13 cellular contexts compared by ENCODE assay signal in genomic region chr6:111987295-111987694, GRCh38.
DNase-seq lines count a peak whose midpoint lies in the region; ATAC-seq, FAIRE-seq and TF ChIP-seq lines count a peak whose summit lies in the region.
"Had no signal": no experiment of that assay in that cellular context is flagged by ENCODE, and none has a peak within 500 bp of the region (broad histone marks: within the 10 kb centered on the region; RNA-seq: fewer than 3 reads in every experiment).

No MANE protein-coding gene starts in this region.

- H3K4me3 ChIP-seq in HEK293 (ENCODE audit: low read depth, low read length), result no peak overlapping the region
- H3K4me3 ChIP-seq: body of pancreas, esophagus muscularis mucosa, mucosa of descending colon had no signal

- no peak for FAIRE-seq in GM12891 (lab: Jason Lieb, UNC)

- peak overlapping the region; percentile 13 for H3K4me3 Mint-ChIP-seq in CD4-positive, alpha-beta T cell
- no peak overlapping the region for H3K4me3 Mint-ChIP-seq in activated naive CD8-positive, alpha-beta T cell treated with anti-CD3 and anti-CD28 coated beads, Interleukin-2, amount 10 ng/mL, durations not matched to agents 7 days and 5 days
- H3K4me3 Mint-ChIP-seq in glutamatergic neuron (ENCODE audit: unreplicated experiment), result no peak overlapping the region
- H3K4me3 Mint-ChIP-seq: CD14-positive monocyte had no signal

- no peak for TF ChIP-seq CTCF in CD4-positive, alpha-beta T cell (IDR thresholded peaks at IDR 0.05)
- no peak for TF ChIP-seq CTCF in HEK293 (tag by site-specific recombination; IDR thresholded peaks at IDR 0.05)
- TF ChIP-seq CTCF in glutamatergic neuron (IDR thresholded peaks at IDR 0.05; ENCODE audit: partially characterized antibody, unreplicated experiment), result no peak

- no peak overlapping the region for H3K27ac ChIP-seq in CD4-positive, alpha-beta T cell (ENCODE audit: low read depth, low read length)
- no peak overlapping the region; the same call in 1 of the 2 replicates for H3K27ac ChIP-seq in HEK293 (ENCODE audit: extremely low read depth, low read depth, low read length)
- H3K27ac ChIP-seq: body of pancreas, esophagus muscularis mucosa had no signal

- CTCF ChIA-PET in CD4-positive, alpha-beta T cell (lab: Charles Lee), result interaction anchor here (0.6 kb wide), 1 partner anchor 13 kb away, joined by 3 read pairs; no protein-coding TSS in a partner anchor
- CTCF ChIA-PET in HEK293 (lab: Yijun Ruan, JAX), result interaction anchor here (0.6 to 1.2 kb wide), 7 partner anchors 10 to 509 kb away, joined by 3 to 4 read pairs (median 3); partner anchors contain the start of gene FYN

- intact Hi-C loops in CD4-positive, alpha-beta T cell (cut with DNase I, micrococcal nuclease), result no loop called here

- no peaks in the 10 kb centered on the region for H3K4me1 ChIP-seq in HEK293 (ENCODE audit: control insufficient read depth, insufficient read depth, low read length)
- H3K4me1 ChIP-seq: esophagus muscularis mucosa had no signal

- TF ChIP-seq POLR2A in GM12891 (IDR thresholded peaks at IDR 0.05; ENCODE audit: low read depth, low read length), result no peak

- H3K27ac Mint-ChIP-seq in CD4-positive, alpha-beta T cell, result peak overlapping the region; percentile 88
- H3K27ac Mint-ChIP-seq in activated naive CD8-positive, alpha-beta T cell treated with anti-CD3 and anti-CD28 coated beads, Interleukin-2, amount 10 ng/mL, durations not matched to agents 7 days and 5 days, result peak overlapping the region; percentile 39
- peak overlapping the region; percentile 1 for H3K27ac Mint-ChIP-seq in glutamatergic neuron (ENCODE audit: unreplicated experiment)
- H3K27ac Mint-ChIP-seq: CD14-positive monocyte had no signal

- no peak for ATAC-seq in CD4-positive, alpha-beta T cell (ENCODE audit: poor library complexity)
- no peak for ATAC-seq in activated naive CD8-positive, alpha-beta T cell treated with anti-CD3 and anti-CD28 coated beads, Interleukin-2, amount 10 ng/mL, durations not matched to agents 7 days and 5 days (ENCODE audit: low read depth)
- ATAC-seq: body of pancreas, mucosa of descending colon had no signal

- H3K36me3 Mint-ChIP-seq in CD4-positive, alpha-beta T cell (ENCODE audit: low read depth), result no peaks in the 10 kb centered on the region
- H3K36me3 Mint-ChIP-seq in activated naive CD8-positive, alpha-beta T cell treated with anti-CD3 and anti-CD28 coated beads, Interleukin-2, amount 10 ng/mL, durations not matched to agents 7 days and 5 days, result peaks cover 15% of the 10 kb centered on the region
- H3K36me3 Mint-ChIP-seq in glutamatergic neuron (ENCODE audit: unreplicated experiment), result peaks cover 4% of the 10 kb centered on the region

- DNase-seq in CD4-positive, alpha-beta T cell, result no peak
- DNase-seq in activated naive CD8-positive, alpha-beta T cell treated with anti-CD3 and anti-CD28 coated beads, Interleukin-2, amount 10 ng/mL, durations not matched to agents 7 days and 5 days, result no peak
- no peak for DNase-seq in glutamatergic neuron
- DNase-seq in iPS-NIHi11 (ENCODE audit: low spot score), result no peak
- DNase-seq in GM12891 (ENCODE audit: insufficient read length, low spot score), result no peak
- no peak for DNase-seq in activated CD8-positive, alpha-beta memory T cell treated with anti-CD3 and anti-CD28 coated beads, Interleukin-2, amount 50 U/mL, for 4 hours
- DNase-seq in amygdala (lab: John Stamatoyannopoulos, UW), result no peak
- DNase-seq: mucosa of descending colon, NCI-H446 treated with DMSO at 0.1 percent for 48 hours had no signal

- no peaks in the 10 kb centered on the region for H3K36me3 ChIP-seq in HEK293 (ENCODE audit: control insufficient read depth in 2 of 2, insufficient read depth in 1 of 2, low read length in 2 of 2)
- H3K36me3 ChIP-seq: esophagus muscularis mucosa had no signal

- H3K27me3 ChIP-seq in CD4-positive, alpha-beta T cell (ENCODE audit: control insufficient read depth, insufficient read depth, low read length), result no peaks in the 10 kb centered on the region
- H3K27me3 ChIP-seq: body of pancreas, esophagus muscularis mucosa had no signal

- no peaks in the 10 kb centered on the region for H3K9me3 Mint-ChIP-seq in CD4-positive, alpha-beta T cell
- H3K9me3 Mint-ChIP-seq in activated naive CD8-positive, alpha-beta T cell treated with anti-CD3 and anti-CD28 coated beads, Interleukin-2, amount 10 ng/mL, durations not matched to agents 7 days and 5 days, result peaks cover 9% of the 10 kb centered on the region
- H3K9me3 Mint-ChIP-seq in glutamatergic neuron (ENCODE audit: unreplicated experiment), result no peaks in the 10 kb centered on the region

- no peaks in the 10 kb centered on the region for H3K27me3 Mint-ChIP-seq in CD4-positive, alpha-beta T cell
- no peaks in the 10 kb centered on the region for H3K27me3 Mint-ChIP-seq in activated naive CD8-positive, alpha-beta T cell treated with anti-CD3 and anti-CD28 coated beads, Interleukin-2, amount 10 ng/mL, durations not matched to agents 7 days and 5 days
- peaks cover 3% of the 10 kb centered on the region for H3K27me3 Mint-ChIP-seq in glutamatergic neuron (ENCODE audit: unreplicated experiment)

- peaks cover 97% of the 10 kb centered on the region for H3K4me1 Mint-ChIP-seq in CD4-positive, alpha-beta T cell (ENCODE audit: low read depth)
- H3K4me1 Mint-ChIP-seq in activated naive CD8-positive, alpha-beta T cell treated with anti-CD3 and anti-CD28 coated beads, Interleukin-2, amount 10 ng/mL, durations not matched to agents 7 days and 5 days, result peaks cover 60% of the 10 kb centered on the region
- no peaks in the 10 kb centered on the region for H3K4me1 Mint-ChIP-seq in glutamatergic neuron (ENCODE audit: low read depth, unreplicated experiment)

- H3K9me3 ChIP-seq in CD4-positive, alpha-beta T cell (ENCODE audit: control insufficient read depth, low read length), result no peaks in the 10 kb centered on the region
- no peaks in the 10 kb centered on the region for H3K9me3 ChIP-seq in HEK293 (ENCODE audit: control insufficient read depth, insufficient read depth, low read depth, low read length)
- H3K9me3 ChIP-seq: body of pancreas, esophagus muscularis mucosa, mucosa of descending colon had no signal

- POLR2A ChIA-PET in CD4-positive, alpha-beta T cell (lab: Charles Lee), result interaction anchor here (0.6 to 6.4 kb wide), 5 partner anchors 12 to 228 kb away, joined by 3 to 75 read pairs (median 3); partner anchors contain the start of gene FYN
- POLR2A ChIA-PET in HEK293 (lab: Yijun Ruan, JAX), result interaction anchor here (1.2 kb wide), 1 partner anchor 114 kb away, joined by 3 read pairs; the partner anchor contains the start of gene FYN
- POLR2A ChIA-PET in activated naive CD8-positive, alpha-beta T cell treated with anti-CD3 and anti-CD28 coated beads, Interleukin-2, amount 10 ng/mL, durations not matched to agents 7 days and 5 days (lab: Charles Lee), result interaction anchor here (1.1 kb wide), 1 partner anchor 9 kb away, joined by 3 read pairs; no protein-coding TSS in a partner anchor

TF ChIP-seq in HEK293, 187 proteins besides CTCF, POLR2A, EP300 and RAD21 (continues in another document):
- no peak for TF ChIP-seq ZBTB10 (tag by site-specific recombination; IDR thresholded peaks at IDR 0.05)
- TF ChIP-seq ZNF585B (tag by site-specific recombination; IDR thresholded peaks at IDR 0.05), result no peak
- no peak for TF ChIP-seq ZBTB8A (tag by site-specific recombination; IDR thresholded peaks at IDR 0.05)
- peak; percentile 88 for TF ChIP-seq ZBTB48 (tag by site-specific recombination; IDR thresholded peaks at IDR 0.05)
- no peak for TF ChIP-seq ZNF561 (tag by site-specific recombination; IDR thresholded peaks at IDR 0.05; ENCODE audit: borderline replicate concordance)

TF ChIP-seq in GM12891, 5 proteins besides CTCF, POLR2A, EP300 and RAD21:
- TF ChIP-seq SPI1 (IDR thresholded peaks at IDR 0.05; ENCODE audit: low read depth, low read length), result no peak
- TF ChIP-seq TAF1 (IDR thresholded peaks at IDR 0.05; ENCODE audit: low read depth, low read length), result no peak
- no peak for TF ChIP-seq POLR2AphosphoS5 (IDR thresholded peaks at IDR 0.05; ENCODE audit: low read depth, low read length)
- no peak for TF ChIP-seq POU2F2 (IDR thresholded peaks at IDR 0.05; ENCODE audit: low read depth, low read length)
- TF ChIP-seq PAX5 (IDR thresholded peaks at IDR 0.05; ENCODE audit: insufficient read depth, low read length, severe bottlenecking), result no peak
TF ChIP-seq in GM12891: peak in this region for 0.

Comparison
In these comparisons a context has a peak if more than half of its experiments do, and no peak if none do; other contexts are left out.
1. H3K27ac Mint-ChIP-seq: peak in every context shown above with its lines; median percentile 88 in CD4-positive, alpha-beta T cell; 39 in activated naive CD8-positive, alpha-beta T cell treated with anti-CD3 and anti-CD28 coated beads, Interleukin-2, amount 10 ng/mL, durations not matched to agents 7 days and 5 days; 1 in glutamatergic neuron.